In genomic region chrX:78139160-78140123, GRCh38 we compare ENCODE assay signal across 1 cellular context.
TF ChIP-seq lines count a peak whose summit lies in the region.

A gene with protein sequence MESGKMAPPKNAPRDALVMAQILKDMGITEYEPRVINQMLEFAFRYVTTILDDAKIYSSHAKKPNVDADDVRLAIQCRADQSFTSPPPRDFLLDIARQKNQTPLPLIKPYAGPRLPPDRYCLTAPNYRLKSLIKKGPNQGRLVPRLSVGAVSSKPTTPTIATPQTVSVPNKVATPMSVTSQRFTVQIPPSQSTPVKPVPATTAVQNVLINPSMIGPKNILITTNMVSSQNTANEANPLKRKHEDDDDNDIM (minus strand): TSS chrX:78139650. CDS start chrX:78139611, 39 bp downstream.

TF ChIP-seq in HepG2, 621 proteins besides CTCF, POLR2A, EP300 and RAD21 (continued from another document and continues in another):
- TF ChIP-seq, protein P1, sequence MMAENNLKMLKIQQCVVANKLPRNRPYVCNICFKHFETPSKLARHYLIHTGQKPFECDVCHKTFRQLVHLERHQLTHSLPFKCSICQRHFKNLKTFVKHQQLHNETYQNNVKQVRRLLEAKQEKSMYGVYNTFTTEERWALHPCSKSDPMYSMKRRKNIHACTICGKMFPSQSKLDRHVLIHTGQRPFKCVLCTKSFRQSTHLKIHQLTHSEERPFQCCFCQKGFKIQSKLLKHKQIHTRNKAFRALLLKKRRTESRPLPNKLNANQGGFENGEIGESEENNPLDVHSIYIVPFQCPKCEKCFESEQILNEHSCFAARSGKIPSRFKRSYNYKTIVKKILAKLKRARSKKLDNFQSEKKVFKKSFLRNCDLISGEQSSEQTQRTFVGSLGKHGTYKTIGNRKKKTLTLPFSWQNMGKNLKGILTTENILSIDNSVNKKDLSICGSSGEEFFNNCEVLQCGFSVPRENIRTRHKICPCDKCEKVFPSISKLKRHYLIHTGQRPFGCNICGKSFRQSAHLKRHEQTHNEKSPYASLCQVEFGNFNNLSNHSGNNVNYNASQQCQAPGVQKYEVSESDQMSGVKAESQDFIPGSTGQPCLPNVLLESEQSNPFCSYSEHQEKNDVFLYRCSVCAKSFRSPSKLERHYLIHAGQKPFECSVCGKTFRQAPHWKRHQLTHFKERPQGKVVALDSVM (CRISPR knock-in tag; IDR thresholded peaks at IDR 0.05), result no peak
- TF ChIP-seq SYNCRIP (IDR thresholded peaks at IDR 0.05; ENCODE audit: insufficient read depth, low read depth, low read length) (no peak), ZNF136 (CRISPR knock-in tag; IDR thresholded peaks at IDR 0.05; ENCODE audit: low read depth) (no peak), ARID2 (CRISPR knock-in tag; IDR thresholded peaks at IDR 0.05; ENCODE audit: borderline replicate concordance) (no peak), SALL1 (CRISPR knock-in tag; IDR thresholded peaks at IDR 0.05) (peak; percentile 73), TFE3 (CRISPR knock-in tag; IDR thresholded peaks at IDR 0.05) (peak; percentile 28; the same call in 1 of the 2 replicates), ZNF766 (CRISPR knock-in tag; IDR thresholded peaks at IDR 0.05; ENCODE audit: borderline replicate concordance) (no peak), SAP130 (CRISPR knock-in tag; IDR thresholded peaks at IDR 0.05; ENCODE audit: low read depth) (peak; percentile 32; the same call in 1 of the 2 replicates), BHLHE40 (IDR thresholded peaks at IDR 0.05; ENCODE audit: low read length) (no peak), ZMYM4 (CRISPR knock-in tag; IDR thresholded peaks at IDR 0.05) (0 out of 2 replicates have a peak, but pooled peaks have one; percentile 29), KAT2B (IDR thresholded peaks at IDR 0.05; ENCODE audit: borderline replicate concordance, low read depth, low read length) (no peak), U2AF2 (IDR thresholded peaks at IDR 0.05; ENCODE audit: low read depth, low read length) (no peak), REXO4 (CRISPR knock-in tag; IDR thresholded peaks at IDR 0.05; ENCODE audit: borderline replicate concordance) (no peak), TMF1 (CRISPR knock-in tag; IDR thresholded peaks at IDR 0.05; ENCODE audit: low read depth) (no peak), YEATS4 (CRISPR knock-in tag; IDR thresholded peaks at IDR 0.05; ENCODE audit: borderline replicate concordance) (peak; percentile 64), ZNF34 (CRISPR knock-in tag; IDR thresholded peaks at IDR 0.05; ENCODE audit: borderline replicate concordance) (no peak), RBM39 (IDR thresholded peaks at IDR 0.05; ENCODE audit: low read depth, low read length, poor library complexity, severe bottlenecking) (no peak), FOXP1 (IDR thresholded peaks at IDR 0.05) (no peak), FOXP1 (CRISPR knock-in tag; IDR thresholded peaks at IDR 0.05) (no peak), CBX1 (IDR thresholded peaks at IDR 0.05; ENCODE audit: low read depth) (no peak), GLI4 (CRISPR knock-in tag; IDR thresholded peaks at IDR 0.05; ENCODE audit: borderline replicate concordance) (no peak), NFIB (CRISPR knock-in tag; IDR thresholded peaks at IDR 0.05; ENCODE audit: borderline replicate concordance) (no peak), ZNF251 (CRISPR knock-in tag; IDR thresholded peaks at IDR 0.05) (no peak), MATR3 (CRISPR knock-in tag; IDR thresholded peaks at IDR 0.05) (no peak), GPN1 (CRISPR knock-in tag; IDR thresholded peaks at IDR 0.05; ENCODE audit: borderline replicate concordance) (no peak), RBFOX2 (IDR thresholded peaks at IDR 0.05; ENCODE audit: low read depth, low read length) (peak; percentile 74), NFKBIZ (CRISPR knock-in tag; IDR thresholded peaks at IDR 0.05) (no peak), POLR2AphosphoS5 (IDR thresholded peaks at IDR 0.05; ENCODE audit: low read depth, low read length) (peak; percentile 76), EED (CRISPR knock-in tag; IDR thresholded peaks at IDR 0.05) (no peak), CENPX (CRISPR knock-in tag; IDR thresholded peaks at IDR 0.05) (no peak), ZNF20 (CRISPR knock-in tag; IDR thresholded peaks at IDR 0.05) (no peak), ZBTB8A (CRISPR knock-in tag; IDR thresholded peaks at IDR 0.05; ENCODE audit: borderline replicate concordance, low read depth) (no peak), ZNF749 (CRISPR knock-in tag; IDR thresholded peaks at IDR 0.05; ENCODE audit: borderline replicate concordance) (no peak), RARG (CRISPR knock-in tag; IDR thresholded peaks at IDR 0.05; ENCODE audit: low read depth) (no peak), ATF5 (CRISPR knock-in tag; IDR thresholded peaks at IDR 0.05; ENCODE audit: low read depth) (no peak), ATF1 (CRISPR knock-in tag; IDR thresholded peaks at IDR 0.05) (no peak), KDM2A (CRISPR knock-in tag; IDR thresholded peaks at IDR 0.05; ENCODE audit: borderline replicate concordance, low read depth) (peak; percentile 99), ZC3H13 (CRISPR knock-in tag; IDR thresholded peaks at IDR 0.05) (peak; percentile 77), ZBTB46 (CRISPR knock-in tag; IDR thresholded peaks at IDR 0.05; ENCODE audit: borderline replicate concordance) (no peak), ZBTB7B (CRISPR knock-in tag; IDR thresholded peaks at IDR 0.05) (no peak; the same call in 1 of the 2 replicates), ZNF225 (CRISPR knock-in tag; IDR thresholded peaks at IDR 0.05) (no peak), PRPF4 (IDR thresholded peaks at IDR 0.05; ENCODE audit: low read depth, low read length, poor library complexity, severe bottlenecking) (no peak), ONECUT2 (CRISPR knock-in tag; IDR thresholded peaks at IDR 0.05) (no peak), ATRX (CRISPR knock-in tag; IDR thresholded peaks at IDR 0.05; ENCODE audit: borderline replicate concordance) (no peak)
- TF ChIP-seq, protein P2, sequence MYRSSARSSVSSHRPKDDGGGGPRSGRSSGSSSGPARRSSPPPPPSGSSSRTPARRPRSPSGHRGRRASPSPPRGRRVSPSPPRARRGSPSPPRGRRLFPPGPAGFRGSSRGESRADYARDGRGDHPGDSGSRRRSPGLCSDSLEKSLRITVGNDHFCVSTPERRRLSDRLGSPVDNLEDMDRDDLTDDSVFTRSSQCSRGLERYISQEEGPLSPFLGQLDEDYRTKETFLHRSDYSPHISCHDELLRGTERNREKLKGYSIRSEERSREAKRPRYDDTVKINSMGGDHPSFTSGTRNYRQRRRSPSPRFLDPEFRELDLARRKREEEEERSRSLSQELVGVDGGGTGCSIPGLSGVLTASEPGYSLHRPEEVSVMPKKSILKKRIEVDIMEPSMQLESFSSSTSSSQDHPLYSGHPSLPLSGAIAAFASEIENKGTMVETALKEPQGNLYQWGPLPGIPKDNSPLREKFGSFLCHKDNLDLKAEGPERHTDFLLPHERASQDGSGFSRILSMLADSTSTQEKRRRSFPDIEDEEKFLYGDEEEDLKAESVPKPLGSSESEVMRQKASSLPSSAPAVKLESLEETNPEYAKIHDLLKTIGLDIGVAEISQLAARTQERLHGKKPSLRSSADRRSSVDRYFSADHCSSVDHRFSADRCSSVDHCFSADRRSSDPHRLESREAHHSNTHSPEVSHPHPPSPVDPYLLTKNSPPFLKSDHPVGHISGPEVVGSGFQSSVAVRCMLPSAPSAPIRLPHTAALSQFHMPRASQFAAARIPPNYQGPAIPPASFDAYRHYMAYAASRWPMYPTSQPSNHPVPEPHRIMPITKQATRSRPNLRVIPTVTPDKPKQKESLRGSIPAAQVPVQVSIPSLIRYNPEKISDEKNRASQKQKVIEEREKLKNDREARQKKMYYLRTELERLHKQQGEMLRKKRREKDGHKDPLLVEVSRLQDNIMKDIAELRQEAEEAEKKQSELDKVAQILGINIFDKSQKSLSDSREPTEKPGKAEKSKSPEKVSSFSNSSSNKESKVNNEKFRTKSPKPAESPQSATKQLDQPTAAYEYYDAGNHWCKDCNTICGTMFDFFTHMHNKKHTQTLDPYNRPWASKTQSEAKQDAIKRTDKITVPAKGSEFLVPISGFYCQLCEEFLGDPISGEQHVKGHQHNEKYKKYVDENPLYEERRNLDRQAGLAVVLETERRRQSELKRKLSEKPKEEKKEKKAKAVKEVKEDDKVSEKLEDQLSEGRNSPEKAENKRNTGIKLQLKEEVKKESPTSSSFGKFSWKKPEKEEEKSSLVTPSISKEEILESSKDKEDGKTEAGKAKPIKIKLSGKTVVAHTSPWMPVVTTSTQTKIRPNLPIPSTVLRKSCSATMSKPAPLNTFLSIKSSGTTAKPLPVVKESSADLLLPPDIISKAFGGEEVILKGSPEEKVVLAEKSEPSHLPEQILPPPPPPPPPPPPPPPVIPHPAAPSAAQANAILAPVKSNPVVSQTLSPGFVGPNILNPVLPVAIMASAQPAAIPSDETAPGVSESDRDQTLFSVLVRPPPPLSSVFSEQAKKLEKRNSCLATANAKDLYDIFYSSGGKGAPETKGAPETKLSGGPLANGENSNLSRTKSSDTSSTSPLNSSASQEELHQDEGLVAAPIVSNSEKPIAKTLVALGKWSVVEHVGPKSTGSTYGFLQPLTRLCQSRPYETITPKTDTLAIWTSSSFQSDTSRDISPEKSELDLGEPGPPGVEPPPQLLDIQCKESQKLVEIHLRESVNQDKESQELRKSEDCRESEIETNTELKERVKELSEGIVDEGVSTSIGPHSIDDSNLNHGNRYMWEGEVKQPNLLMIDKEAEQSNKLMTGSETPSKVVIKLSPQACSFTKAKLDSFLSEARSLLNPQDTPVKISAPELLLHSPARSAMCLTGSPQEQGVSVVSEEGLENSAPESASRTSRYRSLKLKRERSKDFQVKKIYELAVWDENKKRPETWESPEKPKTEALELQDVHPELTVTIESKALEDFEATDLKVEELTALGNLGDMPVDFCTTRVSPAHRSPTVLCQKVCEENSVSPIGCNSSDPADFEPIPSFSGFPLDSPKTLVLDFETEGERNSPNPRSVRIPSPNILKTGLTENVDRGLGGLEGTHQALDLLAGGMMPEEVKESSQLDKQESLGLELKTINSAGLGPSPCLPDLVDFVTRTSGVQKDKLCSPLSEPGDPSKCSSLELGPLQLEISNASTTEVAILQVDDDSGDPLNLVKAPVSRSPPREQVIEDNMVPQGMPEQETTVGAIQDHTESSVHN (CRISPR knock-in tag; IDR thresholded peaks at IDR 0.05), result no peak
- TF ChIP-seq, protein P3, sequence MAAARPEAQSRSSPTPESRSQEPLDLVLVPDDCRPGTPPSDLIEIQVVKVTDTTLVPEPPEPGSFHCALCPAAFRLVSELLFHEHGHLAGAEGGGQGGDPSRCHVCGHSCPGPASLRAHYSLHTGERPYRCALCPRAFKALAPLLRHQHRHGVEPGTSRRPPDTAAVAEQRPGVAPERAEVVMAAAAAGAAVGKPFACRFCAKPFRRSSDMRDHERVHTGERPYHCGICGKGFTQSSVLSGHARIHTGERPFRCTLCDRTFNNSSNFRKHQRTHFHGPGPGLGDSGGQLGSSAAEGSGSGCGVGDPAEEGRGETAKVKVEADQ (CRISPR knock-in tag; IDR thresholded peaks at IDR 0.05; ENCODE audit: borderline replicate concordance), result no peak
- TF ChIP-seq, protein P4, sequence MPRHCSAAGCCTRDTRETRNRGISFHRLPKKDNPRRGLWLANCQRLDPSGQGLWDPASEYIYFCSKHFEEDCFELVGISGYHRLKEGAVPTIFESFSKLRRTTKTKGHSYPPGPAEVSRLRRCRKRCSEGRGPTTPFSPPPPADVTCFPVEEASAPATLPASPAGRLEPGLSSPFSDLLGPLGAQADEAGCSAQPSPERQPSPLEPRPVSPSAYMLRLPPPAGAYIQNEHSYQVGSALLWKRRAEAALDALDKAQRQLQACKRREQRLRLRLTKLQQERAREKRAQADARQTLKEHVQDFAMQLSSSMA (CRISPR knock-in tag; IDR thresholded peaks at IDR 0.05), result no peak
- TF ChIP-seq, protein P5, sequence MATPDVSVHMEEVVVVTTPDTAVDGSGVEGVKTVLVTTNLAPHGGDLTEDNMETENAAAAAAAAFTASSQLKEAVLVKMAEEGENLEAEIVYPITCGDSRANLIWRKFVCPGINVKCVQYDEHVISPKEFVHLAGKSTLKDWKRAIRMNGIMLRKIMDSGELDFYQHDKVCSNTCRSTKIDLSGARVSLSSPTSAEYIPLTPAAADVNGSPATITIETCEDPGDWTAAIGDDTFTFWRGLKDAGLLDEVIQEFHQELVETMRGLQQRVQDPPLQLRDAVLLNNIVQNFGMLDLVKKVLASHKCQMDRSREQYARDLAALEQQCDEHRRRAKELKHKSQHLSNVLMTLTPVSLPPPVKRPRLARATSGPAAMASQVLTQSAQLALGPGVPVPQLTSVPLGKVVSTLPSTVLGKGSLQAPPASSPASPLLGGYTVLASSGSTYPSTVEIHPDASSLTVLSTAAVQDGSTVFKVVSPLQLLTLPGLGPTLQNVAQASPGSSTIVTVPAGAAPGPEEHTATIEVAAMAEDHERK (CRISPR knock-in tag; IDR thresholded peaks at IDR 0.05; ENCODE audit: low read depth), result no peak
